ENCODE assay signal across 9 cellular contexts in the genomic region with DNA sequence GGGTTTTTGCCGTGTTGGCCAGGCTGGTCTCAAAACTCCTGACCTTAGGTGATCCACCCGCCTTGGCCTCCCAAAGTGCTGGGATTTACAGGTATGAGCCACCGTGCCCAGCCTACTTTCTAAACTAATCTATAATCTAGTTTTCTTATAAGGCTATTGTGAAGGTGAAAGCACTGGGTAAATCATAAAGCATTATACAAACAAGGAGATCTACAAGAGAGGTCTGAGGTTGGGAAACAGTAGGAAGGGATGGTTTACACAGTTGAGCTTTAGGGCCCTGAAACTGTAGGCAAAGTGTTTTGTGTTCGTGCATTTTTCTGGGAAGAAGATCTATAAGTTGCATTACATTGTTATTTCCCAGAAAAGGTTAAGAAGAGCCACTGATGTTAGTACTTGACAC.
"Had no signal": no experiment of that assay in that cellular context is flagged by ENCODE, and none has a peak within 500 bp of the region (broad histone marks: within the 10 kb centered on the region; RNA-seq: fewer than 3 reads in every experiment).

No MANE protein-coding gene starts in this region.

- H3K4me2 ChIP-seq: GM23338 had no signal

- ATAC-seq: GM23338, HepG2 had no signal

- H3K9me3 Mint-ChIP-seq: GM23338, H9, IgD-negative memory B cell had no signal

- FAIRE-seq: H1, H54, HepG2 had no signal

- H3K27ac ChIP-seq: HL-60 had no signal

- DNase-seq: H9, HCEC 1CT, KG1 had no signal

- H2AFZ ChIP-seq: GM23338 had no signal

- H3K4me1 Mint-ChIP-seq: GM23338, IgD-negative memory B cell had no signal

- H3K4me3 Mint-ChIP-seq: GM23338, H9, IgD-negative memory B cell had no signal

- H3K36me3 Mint-ChIP-seq: IgD-negative memory B cell had no signal

- H3K27ac Mint-ChIP-seq: GM23338, H9, IgD-negative memory B cell had no signal

- H3K4me3 ChIP-seq: GM23338 had no signal
